In genomic region chr22:41688365-41689211, GRCh38 we compare ENCODE assay signal across 8 cellular contexts. TPM values are rescaled to one million over a fixed set of nuclear protein-coding genes. Genes with fewer than 3 reads are reported as not detected.
A peak's percentile ranks its signal among the peaks of the same experiment; 100 is the strongest.
DNase-seq lines count a peak whose midpoint lies in the region; ATAC-seq and TF ChIP-seq lines count a peak whose summit lies in the region.

Gene SNU13, minus strand, starts transcription at chr22:41688867. Its CDS starts 71 bp downstream, at chr22:41688796.

- H3K27ac ChIP-seq in ascending aorta (peak within 1 kb of the TSS; percentile 97 to 99), right cardiac atrium (ENCODE audit: low read length) (peak within 1 kb of the TSS; percentile 94), uterus (peak within 1 kb of the TSS; percentile 93 to 95)

- TF ChIP-seq CTCF in ascending aorta (IDR thresholded peaks at IDR 0.05) (no peak), uterus (IDR thresholded peaks at IDR 0.05) (peak in 2 of 4 experiments; percentile 39 to 44)

- H3K4me3 ChIP-seq in ascending aorta (peak within 1 kb of the TSS; percentile 81 to 84), right cardiac atrium (ENCODE audit: low read length) (peak within 1 kb of the TSS; percentile 85), uterus (peak within 1 kb of the TSS; percentile 86 to 90)

- peak; percentile 52 for DNase-seq in NCI-H2029 treated with DMSO at 0.1 percent for 48 hours (lab: John Stamatoyannopoulos, UW)
- DNase-seq in T-helper 22 cell (ENCODE audit: low read depth) = peak; percentile 92
- DNase-seq in ascending aorta (ENCODE audit: low spot score in 2 of 2) = peak; percentile 71 to 96
- peak; percentile 94 to 97 (median 97) for DNase-seq in right cardiac atrium
- peak; percentile 91 for DNase-seq in putamen (ENCODE audit: low spot score)
- DNase-seq in uterus = peak; percentile 90 to 91

- under 1% methylated on average over 62 of the region's 62 CpGs for WGBS in right cardiac atrium

- ATAC-seq in GM18505 (IDR thresholded peaks at IDR 0.05; ENCODE audit: unreplicated experiment) = peak; percentile 83
- ATAC-seq in HG02943 (IDR thresholded peaks at IDR 0.05; ENCODE audit: low read depth, unreplicated experiment) = peak; percentile 68
- peak; percentile 97 for ATAC-seq in right cardiac atrium

- H3K4me1 ChIP-seq in ascending aorta (peaks cover 0 to 12% of the 10 kb centered on the region in 2 donors), right cardiac atrium (ENCODE audit: control insufficient read depth, insufficient read depth, low read length) (peaks cover 3% of the 10 kb centered on the region), uterus (no peaks in the 10 kb centered on the region)

- no peaks in the 10 kb centered on the region for H3K9me3 ChIP-seq in ascending aorta
- H3K9me3 ChIP-seq in right cardiac atrium (ENCODE audit: control insufficient read depth, low read length) = no peaks in the 10 kb centered on the region
- H3K9me3 ChIP-seq in uterus = no peaks in the 10 kb centered on the region

- H3K27me3 ChIP-seq in ascending aorta (no peaks in the 10 kb centered on the region), right cardiac atrium (ENCODE audit: control insufficient read depth, insufficient read depth) (no peaks in the 10 kb centered on the region), uterus (no peaks in the 10 kb centered on the region)

- peak; percentile 91 for TF ChIP-seq POLR2A in GM18505 (IDR thresholded peaks at IDR 0.05; ENCODE audit: borderline replicate concordance, extremely low read depth, insufficient read depth, insufficient read length)
- peak; percentile 78 to 85 for TF ChIP-seq POLR2A in uterus (IDR thresholded peaks at IDR 0.05)

- H3K36me3 ChIP-seq in ascending aorta = peaks cover 0 to 3% of the 10 kb centered on the region in 2 donors
- H3K36me3 ChIP-seq in uterus = no peaks in the 10 kb centered on the region

- intact Hi-C loops in ascending aorta (cut with DNase I) (loop anchor here (2.0 kb wide), 3 partner anchors 22 to 258 kb away; partner anchors contain the start of genes CENPM and SREBF2), right cardiac atrium (cut with DNase I) (no loop called here), uterus (cut with DNase I; ENCODE audit: low total_unique reads) (no loop called here)

RNA-seq across cellular contexts. Expression of gene SNU13, which starts in this region (rescaled TPM):
- total RNA-seq in ascending aorta (111 TPM), right cardiac atrium (100 to 1,000 TPM; 195 to 233 (median 216) TPM), uterus (100 to 1,000 TPM in 2 of 4 donors, 10 to 100 TPM in 2; 62.1 to 136 (median 96.2) TPM)
- 246 TPM for polyA plus RNA-seq in right cardiac atrium

Comparison
In these comparisons a context has a peak if more than half of its experiments do, and no peak if none do; other contexts are left out.
1. Peak in every context shown above with its lines: DNase-seq, ATAC-seq, H3K4me3 ChIP-seq and H3K27ac ChIP-seq.